19 cellular contexts compared by ENCODE assay signal in genomic region chr17:962650-963049, GRCh38. TPM values are rescaled to one million over a fixed set of nuclear protein-coding genes. Genes with fewer than 3 reads are reported as not detected.
DNase-seq lines count a peak whose midpoint lies in the region; ATAC-seq and TF ChIP-seq lines count a peak whose summit lies in the region.
"Had no signal": no experiment of that assay in that cellular context is flagged by ENCODE, and none has a peak within 500 bp of the region (broad histone marks: within the 10 kb centered on the region; RNA-seq: fewer than 3 reads in every experiment).

No MANE protein-coding gene starts in this region.

- ATAC-seq in natural killer cell treated with Interleukin-12 subunit alpha and Interleukin-12 subunit beta and Interleukin-15 and Interleukin-18, amount 100 ng/mL, for 72 hours, result no peak
- no peak for ATAC-seq in natural killer cell
- ATAC-seq: esophagus mucosa had no signal

- peaks cover 17 to 28% of the 10 kb centered on the region in 2 donors for H3K27me3 Mint-ChIP-seq in natural killer cell treated with Interleukin-12 subunit alpha and Interleukin-12 subunit beta and Interleukin-15 and Interleukin-18, amount 100 ng/mL, for 72 hours
- H3K27me3 Mint-ChIP-seq in natural killer cell (ENCODE audit: low read depth in 2 of 2) (peaks cover 10 to 13% of the 10 kb centered on the region in 2 donors), glutamatergic neuron (ENCODE audit: unreplicated experiment) (peaks cover 3% of the 10 kb centered on the region), nephron (ENCODE audit: low read depth) (peaks cover 4% of the 10 kb centered on the region), osteocyte (ENCODE audit: unreplicated experiment) (no peaks in the 10 kb centered on the region)

- intact Hi-C loops in natural killer cell (cut with micrococcal nuclease), result no loop called here

- no peaks in the 10 kb centered on the region for H3K4me1 Mint-ChIP-seq in natural killer cell treated with Interleukin-12 subunit alpha and Interleukin-12 subunit beta and Interleukin-15 and Interleukin-18, amount 100 ng/mL, for 72 hours (ENCODE audit: low read depth in 2 of 2)
- no peaks in the 10 kb centered on the region for H3K4me1 Mint-ChIP-seq in natural killer cell
- peaks cover 36% of the 10 kb centered on the region for H3K4me1 Mint-ChIP-seq in glutamatergic neuron (ENCODE audit: low read depth, unreplicated experiment)
- peaks cover 52% of the 10 kb centered on the region for H3K4me1 Mint-ChIP-seq in nephron
- H3K4me1 Mint-ChIP-seq in osteocyte (ENCODE audit: unreplicated experiment), result peaks cover 64% of the 10 kb centered on the region
- H3K4me1 Mint-ChIP-seq: activated B cell treated with CpG ODN at 0.5 μM for 24 hours; activated naive CD8-positive, alpha-beta T cell treated with anti-CD3 and anti-CD28 coated beads for 36 hours had no signal

- TF ChIP-seq CTCF in natural killer cell (IDR thresholded peaks at IDR 0.05) (no peak), glutamatergic neuron (IDR thresholded peaks at IDR 0.05; ENCODE audit: partially characterized antibody, unreplicated experiment) (no peak), nephron (IDR thresholded peaks at IDR 0.05; ENCODE audit: unreplicated experiment in 3 of 3) (no peak), osteocyte (IDR thresholded peaks at IDR 0.05) (no peak)

- H3K9me3 Mint-ChIP-seq in natural killer cell treated with Interleukin-12 subunit alpha and Interleukin-12 subunit beta and Interleukin-15 and Interleukin-18, amount 100 ng/mL, for 72 hours, result no peaks in the 10 kb centered on the region
- no peaks in the 10 kb centered on the region for H3K9me3 Mint-ChIP-seq in natural killer cell
- peaks cover 5% of the 10 kb centered on the region for H3K9me3 Mint-ChIP-seq in glutamatergic neuron (ENCODE audit: unreplicated experiment)
- no peaks in the 10 kb centered on the region for H3K9me3 Mint-ChIP-seq in nephron
- H3K9me3 Mint-ChIP-seq in osteocyte (ENCODE audit: unreplicated experiment), result no peaks in the 10 kb centered on the region
- H3K9me3 Mint-ChIP-seq: activated B cell treated with CpG ODN at 0.5 μM for 24 hours; activated naive CD8-positive, alpha-beta T cell treated with anti-CD3 and anti-CD28 coated beads for 36 hours had no signal

- no peak overlapping the region for H3K4me3 Mint-ChIP-seq in natural killer cell treated with Interleukin-12 subunit alpha and Interleukin-12 subunit beta and Interleukin-15 and Interleukin-18, amount 100 ng/mL, for 72 hours
- H3K4me3 Mint-ChIP-seq in natural killer cell (no peak overlapping the region), glutamatergic neuron (ENCODE audit: unreplicated experiment) (peak overlapping the region; percentile 43), nephron (peak overlapping the region; percentile 2 to 57 (median 35)), osteocyte (ENCODE audit: unreplicated experiment) (no peak overlapping the region)
- H3K4me3 Mint-ChIP-seq: activated B cell treated with CpG ODN at 0.5 μM for 24 hours; activated naive CD8-positive, alpha-beta T cell treated with anti-CD3 and anti-CD28 coated beads for 36 hours had no signal

- peak; percentile 49 for DNase-seq in natural killer cell treated with Interleukin-12 subunit alpha and Interleukin-12 subunit beta and Interleukin-15 and Interleukin-18, amount 100 ng/mL, for 72 hours (ENCODE audit: low spot score)
- no peak for DNase-seq in natural killer cell
- DNase-seq in glutamatergic neuron, result no peak
- DNase-seq in T-helper 2 cell, result no peak
- DNase-seq in activated CD8-positive, alpha-beta memory T cell treated with anti-CD3 and anti-CD28 coated beads, Interleukin-2, amount 50 U/mL, for 48 hours, result no peak
- no peak for DNase-seq in osteocyte (ENCODE audit: extremely low spot score, unreplicated experiment)
- DNase-seq in NCI-H1417 treated with DMSO at 0.1 percent for 48 hours (lab: John Stamatoyannopoulos, UW), result no peak
- DNase-seq: activated B cell treated with CpG ODN at 0.5 μM for 24 hours; activated CD4-positive, alpha-beta T cell treated with anti-CD3 and anti-CD28 coated beads, Interleukin-2, amount 50 U/mL, for 48 hours; activated naive CD8-positive, alpha-beta T cell treated with anti-CD3 and anti-CD28 coated beads for 36 hours; DMS79 treated with DMSO at 0.1 percent for 48 hours; effector memory CD4-positive, alpha-beta T cell; foreskin melanocyte; NCI-H1105; NCI-H2171 treated with DMSO at 0.1 percent for 48 hours; NCI-H69; stimulated activated CD4-positive, alpha-beta T cell treated with anti-CD3 and anti-CD28 coated beads, Interleukin-12 subunit alpha, Interleukin-12 subunit beta, amount 100 ng/mL, for 4 hours had no signal

- H3K36me3 Mint-ChIP-seq in natural killer cell treated with Interleukin-12 subunit alpha and Interleukin-12 subunit beta and Interleukin-15 and Interleukin-18, amount 100 ng/mL, for 72 hours, result no peaks in the 10 kb centered on the region
- no peaks in the 10 kb centered on the region for H3K36me3 Mint-ChIP-seq in natural killer cell
- peaks cover 5% of the 10 kb centered on the region for H3K36me3 Mint-ChIP-seq in glutamatergic neuron (ENCODE audit: unreplicated experiment)
- H3K36me3 Mint-ChIP-seq in nephron (ENCODE audit: low read depth), result peaks cover 5% of the 10 kb centered on the region
- peaks cover 8% of the 10 kb centered on the region for H3K36me3 Mint-ChIP-seq in osteocyte (ENCODE audit: unreplicated experiment)
- H3K36me3 Mint-ChIP-seq: activated naive CD8-positive, alpha-beta T cell treated with anti-CD3 and anti-CD28 coated beads for 36 hours had no signal

- H3K27ac Mint-ChIP-seq in natural killer cell treated with Interleukin-12 subunit alpha and Interleukin-12 subunit beta and Interleukin-15 and Interleukin-18, amount 100 ng/mL, for 72 hours, result no peak overlapping the region
- H3K27ac Mint-ChIP-seq in natural killer cell, result no peak overlapping the region
- H3K27ac Mint-ChIP-seq in glutamatergic neuron (ENCODE audit: unreplicated experiment), result peak overlapping the region; percentile 39
- H3K27ac Mint-ChIP-seq in nephron, result peak overlapping the region; percentile 24 to 76 (median 70)
- H3K27ac Mint-ChIP-seq in osteocyte (ENCODE audit: unreplicated experiment), result no peak overlapping the region
- H3K27ac Mint-ChIP-seq: activated B cell treated with CpG ODN at 0.5 μM for 24 hours; activated naive CD8-positive, alpha-beta T cell treated with anti-CD3 and anti-CD28 coated beads for 36 hours had no signal

RNA-seq across cellular contexts. Expression of gene NXN, which starts 16.9 kb away (rescaled TPM):
- under 1 TPM; 0.61 to 0.69 TPM for total RNA-seq in natural killer cell treated with Interleukin-12 subunit alpha and Interleukin-12 subunit beta and Interleukin-15 and Interleukin-18, amount 100 ng/mL, for 72 hours
- total RNA-seq in natural killer cell (under 1 TPM in 2 of 3 donors, not detected in 1; 0.14 to 0.55 TPM), glutamatergic neuron (ENCODE audit: unreplicated experiment) (177 TPM), osteocyte (123 and 131 TPM in 2 replicates)

RNA-seq across cellular contexts. Expression of gene TIMM22, which starts 34.3 kb away (rescaled TPM):
- 10 to 100 TPM; 12.7 to 19.8 TPM for total RNA-seq in natural killer cell treated with Interleukin-12 subunit alpha and Interleukin-12 subunit beta and Interleukin-15 and Interleukin-18, amount 100 ng/mL, for 72 hours
- total RNA-seq in natural killer cell, result 10 to 100 TPM in 1 of 3 donors, 1 to 10 TPM in 2; 7.8 to 11.3 (median 8.9) TPM
- 22.0 TPM for total RNA-seq in glutamatergic neuron (ENCODE audit: unreplicated experiment)
- 12.6 and 12.8 TPM in 2 replicates for total RNA-seq in osteocyte

Comparison
In these comparisons a context has a peak if more than half of its experiments do, and no peak if none do; other contexts are left out.
1. H3K27ac Mint-ChIP-seq: peak in glutamatergic neuron (single experiment) and nephron (3 of 3); none in natural killer cell treated with Interleukin-12 subunit alpha and Interleukin-12 subunit beta and Interleukin-15 and Interleukin-18, amount 100 ng/mL, for 72 hours (0 of 2), natural killer cell (0 of 2) and osteocyte (single experiment).
2. H3K4me3 Mint-ChIP-seq: peak in glutamatergic neuron (single experiment) and nephron (3 of 3); none in natural killer cell treated with Interleukin-12 subunit alpha and Interleukin-12 subunit beta and Interleukin-15 and Interleukin-18, amount 100 ng/mL, for 72 hours (single experiment), natural killer cell (single experiment) and osteocyte (single experiment).
3. RNA of gene NXN, which starts 16.9 kb away (total RNA-seq): 177 TPM in glutamatergic neuron (single experiment) and 123 to 131 TPM in osteocyte; 0.61 to 0.69 TPM in natural killer cell treated with Interleukin-12 subunit alpha and Interleukin-12 subunit beta and Interleukin-15 and Interleukin-18, amount 100 ng/mL, for 72 hours and 0.14 to 0.55 TPM in natural killer cell; every median in the first group is over 10 times any median in the second.